22 cellular contexts compared by ENCODE assay signal in genomic region chr2:11602563-11603182, GRCh38.
DNase-seq lines count a peak whose midpoint lies in the region; ATAC-seq and TF ChIP-seq lines count a peak whose summit lies in the region.
"Had no signal": no experiment of that assay in that cellular context is flagged by ENCODE, and none has a peak within 500 bp of the region (broad histone marks: within the 10 kb centered on the region; RNA-seq: fewer than 3 reads in every experiment).

No MANE protein-coding gene starts in this region.

- H3K36me3 ChIP-seq in PC-3 (ENCODE audit: low read depth, low read length) (no peaks in the 10 kb centered on the region), brain microvascular endothelial cell (replicated peaks) (no peaks in the 10 kb centered on the region), liver (ENCODE audit: control insufficient read depth in 4 of 4, insufficient read depth in 3 of 4, low read depth in 1 of 4, low read length in 3 of 4) (peaks cover 0 to 3% (median 0%) of the 10 kb centered on the region in 4 donors), gastrocnemius medialis (no peaks in the 10 kb centered on the region)
- H3K36me3 ChIP-seq: Peyer's patch, SJCRH30 had no signal

- TF ChIP-seq CTCF in PC-3 (conservative IDR thresholded peaks at IDR 0.05; ENCODE audit: low read depth, low read length) = no peak
- no peak for TF ChIP-seq CTCF in brain microvascular endothelial cell (IDR thresholded peaks at IDR 0.05; ENCODE audit: low read depth, low read length, missing control alignments)
- no peak for TF ChIP-seq CTCF in liver (IDR thresholded peaks at IDR 0.05; ENCODE audit: low read depth, low read length, missing input control)
- no peak for TF ChIP-seq CTCF in gastrocnemius medialis (IDR thresholded peaks at IDR 0.05 in 4 of 5, conservative IDR thresholded peaks at IDR 0.05 in 1 of 5)

- 73% methylated on average over 7 of the region's 7 CpGs for whole genome bisulfite sequencing in liver

- H3K27ac ChIP-seq in PC-3 (ENCODE audit: low read length) = no peak overlapping the region
- H3K27ac ChIP-seq in brain microvascular endothelial cell = no peak overlapping the region
- H3K27ac ChIP-seq in liver (ENCODE audit: low read depth in 1 of 2, low read length in 2 of 2) = no peak overlapping the region
- no peak overlapping the region for H3K27ac ChIP-seq in gastrocnemius medialis
- H3K27ac ChIP-seq: Peyer's patch, SJCRH30 had no signal

- DNase-seq in PC-3 = no peak
- DNase-seq in brain microvascular endothelial cell = peak; percentile 48
- DNase-seq in pulmonary artery endothelial cell (ENCODE audit: low read depth, low spot score) = peak; percentile 67
- no peak for DNase-seq in effector CD4-positive, alpha-beta T cell
- no peak for DNase-seq in amniotic stem cell (lab: John Stamatoyannopoulos, UW)
- no peak for DNase-seq in gastrocnemius medialis
- DNase-seq: Caco-2; CD4-positive, alpha-beta memory T cell; DND-41; GOT3; Karpas-422; MV-4-11; NCI-H1105 treated with DMSO at 0.1 percent for 48 hours; NCI-H2029 treated with DMSO at 0.1 percent for 48 hours; NCI-H226; NCI-H510A treated with DMSO at 0.1 percent for 48 hours; NCI-H748 treated with DMSO at 0.1 percent for 48 hours; Peyer's patch; SJCRH30 had no signal

- H3K9ac ChIP-seq in PC-3 (ENCODE audit: low read length) = no peak overlapping the region
- H3K9ac ChIP-seq in liver (ENCODE audit: low read depth in 1 of 2, low read length in 2 of 2) = no peak overlapping the region

- no peaks in the 10 kb centered on the region for H4K20me1 ChIP-seq in PC-3 (ENCODE audit: low read length)

- in situ Hi-C loops in brain microvascular endothelial cell (cut with HindIII; ENCODE audit: low pct_ligation_motif_present, low sequenced_read_pairs) = no loop called here
- in situ Hi-C loops in gastrocnemius medialis (cut with MboI; ENCODE audit: low sequenced_read_pairs in 4 of 4) = no loop called here

- H3K79me2 ChIP-seq in PC-3 (ENCODE audit: low read length) = no peaks in the 10 kb centered on the region

- H3K4me1 ChIP-seq in PC-3 (ENCODE audit: insufficient read depth, low read length) = peaks cover 11% of the 10 kb centered on the region
- peaks cover 0 to 2% (median 0%) of the 10 kb centered on the region in 4 donors for H3K4me1 ChIP-seq in liver (ENCODE audit: control insufficient read depth in 4 of 4, insufficient read depth in 4 of 4, low read length in 3 of 4)
- peaks cover 9 to 11% of the 10 kb centered on the region in 2 donors for H3K4me1 ChIP-seq in gastrocnemius medialis
- H3K4me1 ChIP-seq: Caco-2, Peyer's patch had no signal

- no peak overlapping the region for H2AFZ ChIP-seq in PC-3 (ENCODE audit: low read length)

- no peaks in the 10 kb centered on the region for H3K9me2 ChIP-seq in PC-3 (replicated peaks; ENCODE audit: low read length)

- BruUV-seq in PC-3 (replicated peaks; lab: Mats Ljungman, UMichigan) = no TSS peak

- no peak for TF ChIP-seq RAD21 in liver (IDR thresholded peaks at IDR 0.05)

- CTCF ChIA-PET in PC-3 (lab: Charles Lee) = no interaction called here

- no peaks in the 10 kb centered on the region; the same call in 1 of the 2 replicates for H3K27me3 ChIP-seq in PC-3 (ENCODE audit: low read length)
- no peaks in the 10 kb centered on the region for H3K27me3 ChIP-seq in brain microvascular endothelial cell (replicated peaks)
- H3K27me3 ChIP-seq in liver (ENCODE audit: control insufficient read depth in 4 of 4, insufficient read depth in 4 of 4, low read length in 3 of 4) = no peaks in the 10 kb centered on the region
- no peaks in the 10 kb centered on the region for H3K27me3 ChIP-seq in gastrocnemius medialis
- H3K27me3 ChIP-seq: Peyer's patch, SJCRH30 had no signal

- H3K9me3 ChIP-seq in PC-3 (ENCODE audit: low read length) = no peaks in the 10 kb centered on the region
- no peaks in the 10 kb centered on the region for H3K9me3 ChIP-seq in liver (ENCODE audit: control insufficient read depth in 4 of 4, low read length in 3 of 4)
- H3K9me3 ChIP-seq in gastrocnemius medialis = no peaks in the 10 kb centered on the region
- H3K9me3 ChIP-seq: Caco-2, Peyer's patch, SJCRH30 had no signal

- POLR2A ChIA-PET in PC-3 (lab: Charles Lee; ENCODE audit: unreplicated experiment) = no interaction called here

- no peaks in the 10 kb centered on the region for H3F3A ChIP-seq in PC-3 (ENCODE audit: low read length, unreplicated experiment)

- TF ChIP-seq POLR2A in gastrocnemius medialis (IDR thresholded peaks at IDR 0.05) = no peak

- intact Hi-C loops in PC-3 (cut with micrococcal nuclease) = loop anchor here (5.0 kb wide), 1 partner anchor 70 kb away; the partner anchor contains the start of gene NTSR2
- intact Hi-C loops in gastrocnemius medialis (cut with DNase I; ENCODE audit: low total_unique reads) = no loop called here

- ATAC-seq in PC-3 = no peak
- no peak for ATAC-seq in gastrocnemius medialis
- ATAC-seq: GM12878, HCT116 had no signal

- H3K4me3 ChIP-seq in PC-3 (ENCODE audit: low read length) (no peak overlapping the region), brain microvascular endothelial cell (ENCODE audit: low read depth, low read length) (no peak overlapping the region), liver (ENCODE audit: low read depth in 1 of 3, low read length in 3 of 3) (no peak overlapping the region), gastrocnemius medialis (no peak overlapping the region)
- H3K4me3 ChIP-seq: GM12878, Peyer's patch, SJCRH30 had no signal

- peak overlapping the region; percentile 19; the same call in 1 of the 2 replicates for H3K4me2 ChIP-seq in PC-3 (ENCODE audit: low read length)

TF ChIP-seq in liver, 16 proteins besides CTCF, POLR2A, EP300 and RAD21:
- TF ChIP-seq SP1 (IDR thresholded peaks at IDR 0.05) = peak; percentile 10
- no peak for TF ChIP-seq EGR1 (IDR thresholded peaks at IDR 0.05; ENCODE audit: low read depth in 2 of 2)

Comparison
In these comparisons a context has a peak if more than half of its experiments do, and no peak if none do; other contexts are left out.
1. DNase-seq: peak in brain microvascular endothelial cell (single experiment) and pulmonary artery endothelial cell (single experiment); none in PC-3 (single experiment), effector CD4-positive, alpha-beta T cell (single experiment), amniotic stem cell (single experiment) and gastrocnemius medialis (0 of 2).